ENCODE assay signal across 8 cellular contexts in the genomic region with DNA sequence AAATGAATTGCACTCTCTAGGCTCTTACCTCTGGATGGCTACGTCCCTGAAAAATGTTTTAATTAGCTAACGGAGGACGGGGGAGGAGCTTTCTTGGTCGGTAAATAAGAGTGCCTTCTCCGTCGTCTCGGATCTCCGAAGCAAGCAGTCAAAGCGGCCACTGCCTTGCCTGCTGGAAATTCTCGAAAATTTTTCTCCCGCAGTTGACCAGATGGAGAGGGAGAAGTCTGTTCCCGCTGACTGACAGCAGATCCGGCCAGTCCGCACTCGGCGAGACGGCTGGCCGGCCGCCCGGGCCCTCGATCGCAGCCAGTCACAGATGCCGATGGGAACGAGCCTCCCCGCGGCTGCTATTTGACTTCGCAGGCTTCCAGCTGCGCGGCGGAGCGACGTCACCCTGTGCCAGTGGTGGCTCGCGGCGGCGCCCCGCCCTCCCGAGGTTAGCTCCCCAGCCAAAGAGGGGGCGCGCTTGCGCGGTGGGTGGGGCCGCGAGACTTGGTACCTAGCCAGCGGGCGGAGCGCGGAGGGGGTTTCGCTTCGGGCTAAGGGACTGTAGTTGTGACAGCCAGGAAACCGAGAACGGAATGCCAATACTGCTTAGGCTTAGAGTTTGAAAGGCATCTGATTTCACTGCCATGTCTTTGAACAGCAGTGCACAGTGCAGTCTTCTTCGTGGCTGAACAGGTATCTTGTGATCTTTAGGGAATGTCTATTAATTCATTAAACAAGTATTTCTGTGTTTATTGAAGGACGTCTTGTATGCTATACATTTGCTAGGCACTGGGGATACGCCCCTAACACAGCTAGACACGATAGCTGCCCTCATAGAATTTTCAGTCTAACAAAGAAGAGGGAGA. TPM values are rescaled to one million over a fixed set of nuclear protein-coding genes. Genes with fewer than 3 reads are reported as not detected.
DNase-seq lines count a peak whose midpoint lies in the region; ATAC-seq, FAIRE-seq and TF ChIP-seq lines count a peak whose summit lies in the region.

TSS of gene PPM1K (minus strand) at position 184 of the 857 bp plus-strand sequence. CDS start 5,978 bp downstream, outside the sequence.

- H3K4me1 Mint-ChIP-seq in T-cell = peaks cover 42 to 52% (median 51%) of the 10 kb centered on the region in 3 donors

- H3K36me3 ChIP-seq in trophoblast cell (ENCODE audit: control insufficient read depth in 1 of 2, insufficient read depth in 2 of 2, low read length in 2 of 2) (no peaks in the 10 kb centered on the region), transverse colon (no peaks in the 10 kb centered on the region)

- peak within 1 kb of the TSS; percentile 98 to 99 for H3K27ac Mint-ChIP-seq in T-cell

- H4K12ac ChIP-seq in trophoblast cell (ENCODE audit: low read depth, low read length) = no peak within 1 kb of the TSS

- H3K9me3 ChIP-seq in trophoblast cell (ENCODE audit: insufficient read depth, low read depth, low read length) (no peaks in the 10 kb centered on the region), transverse colon (no peaks in the 10 kb centered on the region)

- H3K4ac ChIP-seq in trophoblast cell (ENCODE audit: low read depth, low read length) = peak within 1 kb of the TSS; percentile 35

- TF ChIP-seq POLR2A in GM12891 (IDR thresholded peaks at IDR 0.05; ENCODE audit: low read depth, low read length) (no peak), transverse colon (IDR thresholded peaks at IDR 0.05) (peak; percentile 85)

- H4K91ac ChIP-seq in trophoblast cell (ENCODE audit: low read depth, low read length) = peak within 1 kb of the TSS; percentile 32

- peak within 1 kb of the TSS; percentile 71 for H3K9ac ChIP-seq in trophoblast cell (ENCODE audit: low read length)

- H2BK5ac ChIP-seq in trophoblast cell (ENCODE audit: low read depth, low read length, poor library complexity) = no peak within 1 kb of the TSS

- H3K27ac ChIP-seq in adipose tissue (ENCODE audit: low read depth, low read length) = peak within 1 kb of the TSS; percentile 68
- peak within 1 kb of the TSS; percentile 65 for H3K27ac ChIP-seq in trophoblast cell (ENCODE audit: low read depth, low read length)
- H3K27ac ChIP-seq in transverse colon = peak within 1 kb of the TSS; percentile 97 to 100 (median 98)

- H3K4me3 Mint-ChIP-seq in T-cell = peak within 1 kb of the TSS; percentile 97 to 99 (median 99)

- no peaks in the 10 kb centered on the region for H3K9me3 Mint-ChIP-seq in T-cell

- no peaks in the 10 kb centered on the region for H3K36me3 Mint-ChIP-seq in T-cell

- H3K14ac ChIP-seq in trophoblast cell (ENCODE audit: low read length) = peak within 1 kb of the TSS; percentile 82

- no peaks in the 10 kb centered on the region for H3K27me3 Mint-ChIP-seq in T-cell

- peak; percentile 99 for FAIRE-seq in GM12891 (lab: Jason Lieb, UNC)

- POLR2A ChIA-PET in T-cell (lab: Charles Lee) = interaction anchor here (0.6 to 2.3 kb wide), 26 partner anchors 9 to 1340 kb away, joined by 3 to 25 read pairs (median 4); partner anchors contain the start of genes HERC3 (in 1 of the 2), HERC5 (in 1 of the 2) and HERC6 (in 1 of the 2)

- H3K27me3 ChIP-seq in trophoblast cell (ENCODE audit: insufficient read depth, low read length) (no peaks in the 10 kb centered on the region), transverse colon (no peaks in the 10 kb centered on the region)

- H2AK5ac ChIP-seq in trophoblast cell (ENCODE audit: low read length) = no peak within 1 kb of the TSS

- CTCF ChIA-PET in T-cell (lab: Charles Lee) = interaction anchor here in 1 of 2 donors (0.6 to 4.4 kb wide), 11 partner anchors 9 to 890 kb away, joined by 3 to 19 read pairs (median 5); partner anchors contain the start of genes HERC5 and HERC6

- H3K23ac ChIP-seq in trophoblast cell (ENCODE audit: low read length) = no peak within 1 kb of the TSS

- peaks cover 0 to 4% of the 10 kb centered on the region in 2 experiments for H3K4me1 ChIP-seq in trophoblast cell (ENCODE audit: control insufficient read depth in 1 of 2, insufficient read depth in 2 of 2, low read length in 2 of 2)
- H3K4me1 ChIP-seq in transverse colon = peaks cover 5 to 23% (median 17%) of the 10 kb centered on the region in 4 donors

- TF ChIP-seq CTCF in transverse colon (IDR thresholded peaks at IDR 0.05) = peak in 2 of 5 experiments; percentile 10 to 36

- WGBS in adipose tissue, 3 donors = 0 to 1% (median 0%) methylated on average over 51 to 56 of the region's 56 CpGs
- no CpG with 5 or more reads among the region's 56 CpGs for WGBS in trophoblast cell (ENCODE audit: extremely low coverage, insufficient coverage, insufficient read length)
- WGBS in transverse colon (ENCODE audit: low coverage in 1 of 2), 2 donors = 0% methylated on average over 4 to 40 of the region's 56 CpGs

- in situ Hi-C loops in transverse colon (cut with MboI; ENCODE audit: low pct_ligation_motif_present in 1 of 4, low pct_unique_long_range_greater_than_20kb in 1 of 4, low sequenced_read_pairs in 3 of 4) = no loop called here

- peak within 1 kb of the TSS; percentile 59 for H3K18ac ChIP-seq in trophoblast cell (ENCODE audit: low read length)

- peaks cover 8% of the 10 kb centered on the region for H3K79me1 ChIP-seq in trophoblast cell (ENCODE audit: low read length)

- peak; percentile 90 for ATAC-seq in HG02840 (IDR thresholded peaks at IDR 0.05; ENCODE audit: low FRiP score, unreplicated experiment)
- ATAC-seq in T-cell (replicated peaks in 1 of 4) = peak; percentile 87 to 90 (median 89)

- peak within 1 kb of the TSS; percentile 93 for H2AFZ ChIP-seq in trophoblast cell (ENCODE audit: insufficient read depth, low read length, poor library complexity)

- no peak within 1 kb of the TSS for H2BK120ac ChIP-seq in trophoblast cell (ENCODE audit: insufficient read depth, low read length, poor library complexity)

- H3K79me2 ChIP-seq in trophoblast cell (ENCODE audit: control insufficient read depth, insufficient read depth, low read length, poor library complexity) = peaks cover 3% of the 10 kb centered on the region

- H3K4me3 ChIP-seq in trophoblast cell (ENCODE audit: low read depth, low read length) (peak within 1 kb of the TSS; percentile 88), transverse colon (peak within 1 kb of the TSS; percentile 62 to 82 (median 72))

- peak within 1 kb of the TSS; percentile 72 for H4K8ac ChIP-seq in trophoblast cell (ENCODE audit: low read depth, low read length)

- DNase-seq in GM12891 (ENCODE audit: insufficient read length, low spot score) = peak; percentile 79
- peak; percentile 44 for DNase-seq in NCI-H1436 treated with DMSO at 0.1 percent for 48 hours (lab: John Stamatoyannopoulos, UW)
- DNase-seq in T-cell = peak; percentile 97 to 100 (median 99)
- peak; percentile 100 for DNase-seq in cardiac septum (ENCODE audit: low spot score)
- peak; percentile 99 for DNase-seq in trophoblast cell
- DNase-seq in transverse colon = peak; percentile 99

- H2BK12ac ChIP-seq in trophoblast cell (ENCODE audit: low read length) = no peak within 1 kb of the TSS

- peak within 1 kb of the TSS; percentile 90 for H3K4me2 ChIP-seq in trophoblast cell (ENCODE audit: low read length)

- TF ChIP-seq EP300 in transverse colon (IDR thresholded peaks at IDR 0.05; ENCODE audit: low read depth) = no peak

- intact Hi-C loops in cardiac septum (cut with DNase I) = loop anchor here (2.0 to 5.0 kb wide), 6 partner anchors 52 to 308 kb away; partner anchors contain the start of genes HERC3, HERC5, PKD2 and PYURF
- intact Hi-C loops in transverse colon (cut with DNase I; ENCODE audit: low total_unique reads) = no loop called here

TF ChIP-seq in GM12891, 5 proteins besides CTCF, POLR2A, EP300 and RAD21:
- 0 out of 2 replicates have a peak, but pooled peaks have one; percentile 12 for TF ChIP-seq TAF1 (IDR thresholded peaks at IDR 0.05; ENCODE audit: low read depth, low read length)
- peak; percentile 45; the same call in 1 of the 2 replicates for TF ChIP-seq POLR2AphosphoS5 (IDR thresholded peaks at IDR 0.05; ENCODE audit: low read depth, low read length)
- no peak for TF ChIP-seq SPI1 (IDR thresholded peaks at IDR 0.05; ENCODE audit: low read depth, low read length)
TF ChIP-seq in GM12891: peak in this region for 2.

RNA-seq across cellular contexts. Expression of gene PPM1K, which starts in this region (rescaled TPM):
- 12.1 TPM for polyA plus RNA-seq in GM12891 (2012; ENCODE audit: low read depth, missing spikeins)
- 10 to 100 TPM; 74.2 to 91.1 (median 84.8) TPM for total RNA-seq in T-cell
- 1 to 10 TPM; 4.4 to 7.5 (median 7.3) TPM for polyA plus RNA-seq in adipose tissue
- 210 TPM for total RNA-seq in cardiac septum
- 5.4 and 5.7 TPM in 2 replicates for polyA plus RNA-seq in trophoblast cell (2013)
- total RNA-seq in transverse colon = 10 to 100 TPM in 1 of 4 donors, 1 to 10 TPM in 3; 7.6 to 14.8 (median 9.0) TPM

Comparison
In these comparisons a context has a peak if more than half of its experiments do, and no peak if none do; other contexts are left out.
1. Peak in every context shown above with its lines: DNase-seq, ATAC-seq, H3K4me3 ChIP-seq and H3K27ac ChIP-seq.
2. RNA of gene PPM1K (total RNA-seq): 210 TPM in cardiac septum (single experiment) and 74.2 to 91.1 TPM in T-cell; 7.6 to 14.8 TPM in transverse colon; every median in the first group is over 4 times any median in the second.
3. DNase-seq: peak in every context shown above with its lines; median percentile 100 in cardiac septum; 99 in T-cell; 99 in trophoblast cell; 99 in transverse colon; 79 in GM12891; 44 in NCI-H1436 treated with DMSO at 0.1 percent for 48 hours.